ENCODE assay signal across 7 cellular contexts in genomic region chr6:139364302-139364981, GRCh38. TPM values are rescaled to one million over a fixed set of nuclear protein-coding genes. Genes with fewer than 3 reads are reported as not detected.
DNase-seq lines count a peak whose midpoint lies in the region; ATAC-seq, FAIRE-seq and TF ChIP-seq lines count a peak whose summit lies in the region.

No MANE protein-coding gene starts in this region.

- FAIRE-seq in GM12878 (lab: Jason Lieb, UNC) (peak; percentile 81), islet of Langerhans (lab: Jason Lieb, UNC) (peak; percentile 99)

- WGBS in GM12878 (ENCODE audit: insufficient coverage, insufficient replicate concordance, low lambda C conversion rate, missing lambda C conversion rate), result 59% methylated on average over 4 of the region's 4 CpGs
- 44 to 52% methylated on average over 4 of the region's 4 CpGs for WGBS in transverse colon (ENCODE audit: low coverage in 1 of 2), 2 donors

- H3K4me3 ChIP-seq in GM12878 (no peak overlapping the region), transverse colon (no peak overlapping the region)

- H3K27me3 ChIP-seq in GM12878 (replicated peaks in 1 of 2; ENCODE audit: control insufficient read depth in 2 of 2, insufficient read depth in 2 of 2, low read length in 1 of 2), result no peaks in the 10 kb centered on the region
- no peaks in the 10 kb centered on the region for H3K27me3 ChIP-seq in transverse colon

- no peaks in the 10 kb centered on the region for H3K79me2 ChIP-seq in GM12878 (ENCODE audit: control insufficient read depth, insufficient read depth, low read length)

- CTCF ChIA-PET in GM12878 (lab: Yijun Ruan, JAX), result interaction anchor here (0.6 to 4.9 kb wide), 68 partner anchors 8 to 1248 kb away, joined by 3 to 254 read pairs (median 4); partner anchors contain the start of genes CITED2 and TXLNB

- H3K36me3 ChIP-seq in GM12878 (ENCODE audit: control insufficient read depth in 2 of 2, insufficient read depth in 2 of 2, low read length in 1 of 2), result no peaks in the 10 kb centered on the region
- H3K36me3 ChIP-seq in transverse colon, result no peaks in the 10 kb centered on the region

- no TSS peak for BruUV-seq in GM12878 (replicated peaks; lab: Mats Ljungman, UMichigan)

- no peak overlapping the region for H3K4me3 Mint-ChIP-seq in HFFc6

- ATAC-seq in GM12878 (peak; percentile 79), HG02571 (IDR thresholded peaks at IDR 0.05; ENCODE audit: unreplicated experiment) (no peak)

- peak; percentile 94 for TF ChIP-seq CTCF in HFFc6 (IDR thresholded peaks at IDR 0.05)
- peak; percentile 42 to 71 (median 48); a peak in 5 of 6 replicates for TF ChIP-seq CTCF in GM12878 (IDR thresholded peaks at IDR 0.05 in 2 of 3, conservative IDR thresholded peaks at IDR 0.05 in 1 of 3; ENCODE audit: control insufficient read depth in 2 of 3, extremely low read depth in 1 of 3, insufficient read depth in 1 of 3, low read depth in 3 of 3, low read length in 3 of 3)
- TF ChIP-seq CTCF in transverse colon (IDR thresholded peaks at IDR 0.05), result peak; percentile 71 to 88 (median 73)

- in situ Hi-C loops in GM12878 (cut with MboI) (no loop called here), transverse colon (cut with MboI; ENCODE audit: low pct_ligation_motif_present in 1 of 4, low pct_unique_long_range_greater_than_20kb in 1 of 4, low sequenced_read_pairs in 3 of 4) (loop anchor here (10.0 to 25.0 kb wide), 5 partner anchors 127 to 552 kb away; no protein-coding TSS in a partner anchor)

- DNase-seq in ELR (ENCODE audit: low read depth), result peak; percentile 71
- DNase-seq in HFFc6, result peak; percentile 47
- DNase-seq in NCI-H524 treated with DMSO at 0.1 percent for 48 hours (lab: John Stamatoyannopoulos, UW), result peak; percentile 39
- peak; percentile 48 for DNase-seq in GM12878 (ENCODE audit: low read depth, low spot score)
- DNase-seq in transverse colon, result no peak

- no peaks in the 10 kb centered on the region for H3K36me3 Mint-ChIP-seq in HFFc6 (ENCODE audit: low read depth)

- H3K4me2 ChIP-seq in GM12878 (ENCODE audit: control insufficient read depth, insufficient read depth), result no peak overlapping the region

- no peaks in the 10 kb centered on the region for H3K9me3 Mint-ChIP-seq in HFFc6

- no peak overlapping the region for H3K27ac Mint-ChIP-seq in HFFc6

- H3K4me1 ChIP-seq in GM12878 (ENCODE audit: control insufficient read depth, insufficient read depth, low read length) (no peaks in the 10 kb centered on the region), transverse colon (peaks cover 0 to 6% (median under 1%) of the 10 kb centered on the region in 4 donors)

- RAD21 ChIA-PET in GM12878 (lab: Charles Lee; ENCODE audit: unreplicated experiment), result interaction anchor here (0.5 to 3.3 kb wide), 51 partner anchors 9 to 818 kb away, joined by 3 to 245 read pairs (median 4); partner anchors contain the start of genes CCDC28A, CITED2 and TXLNB

- H3K27ac ChIP-seq in GM12878 (ENCODE audit: control insufficient read depth, insufficient read depth), result no peak overlapping the region
- no peak overlapping the region for H3K27ac ChIP-seq in transverse colon

- TF ChIP-seq EP300 in GM12878 (IDR thresholded peaks at IDR 0.05; ENCODE audit: borderline replicate concordance in 1 of 2, control insufficient read depth in 1 of 2, low read depth in 2 of 2, low read length in 2 of 2), result no peak
- TF ChIP-seq EP300 in transverse colon (IDR thresholded peaks at IDR 0.05; ENCODE audit: low read depth), result no peak

- peaks cover 38% of the 10 kb centered on the region for H3K4me1 Mint-ChIP-seq in HFFc6 (ENCODE audit: low read depth)

- intact Hi-C loops in GM12878 (cut with micrococcal nuclease; ENCODE audit: unreplicated experiment) (loop anchor here (1.0 to 10.0 kb wide), 6 partner anchors 73 to 548 kb away; partner anchors contain the start of gene TXLNB), transverse colon (cut with DNase I; ENCODE audit: low total_unique reads) (loop anchor here (5.0 kb wide), 1 partner anchor 147 kb away; no protein-coding TSS in a partner anchor)

- TF ChIP-seq POLR2A in GM12878 (IDR thresholded peaks at IDR 0.05; ENCODE audit: low read depth, low read length) (no peak), transverse colon (IDR thresholded peaks at IDR 0.05) (no peak)

- H3K9me3 ChIP-seq in GM12878 (replicated peaks; ENCODE audit: control insufficient read depth, insufficient read depth, low read length) (no peaks in the 10 kb centered on the region), transverse colon (no peaks in the 10 kb centered on the region)

- no peak overlapping the region for H2AFZ ChIP-seq in GM12878 (ENCODE audit: control insufficient read depth, low read depth, low read length)

- SMC1A ChIA-PET in GM12878 (lab: Charles Lee; ENCODE audit: uncharacterized antibody, unreplicated experiment), result interaction anchor here (0.6 to 3.4 kb wide), 63 partner anchors 10 to 1536 kb away, joined by 3 to 236 read pairs (median 4); partner anchors contain the start of genes CITED2, HECA, REPS1 and TXLNB

- peak; percentile 92 for TF ChIP-seq RAD21 in GM12878 (IDR thresholded peaks at IDR 0.05; ENCODE audit: insufficient read depth, low read depth, low read length)

- H3K27me3 Mint-ChIP-seq in HFFc6 (ENCODE audit: insufficient read depth), result peaks cover 14% of the 10 kb centered on the region

- POLR2A ChIA-PET in GM12878 (lab: Charles Lee), result interaction anchor here (1.0 kb wide), 1 partner anchor 145 kb away, joined by 8 read pairs; no protein-coding TSS in a partner anchor

- H3K9ac ChIP-seq in GM12878 (ENCODE audit: control insufficient read depth, insufficient read depth, low read length), result no peak overlapping the region

- H4K20me1 ChIP-seq in GM12878 (ENCODE audit: control insufficient read depth, insufficient read depth), result no peaks in the 10 kb centered on the region

TF ChIP-seq in GM12878, 131 proteins besides CTCF, POLR2A, EP300 and RAD21:
- 0 out of 2 replicates have a peak, but pooled peaks have one; percentile 23 for TF ChIP-seq YY1 (IDR thresholded peaks at IDR 0.05; ENCODE audit: low read depth, low read length)
- TF ChIP-seq SMC3 (IDR thresholded peaks at IDR 0.05; ENCODE audit: borderline replicate concordance, low read length), result peak; percentile 98
- peak; percentile 50; the same call in 1 of the 2 replicates for TF ChIP-seq FOXM1 (IDR thresholded peaks at IDR 0.05; ENCODE audit: low read depth, low read length)
- TF ChIP-seq, protein P1, sequence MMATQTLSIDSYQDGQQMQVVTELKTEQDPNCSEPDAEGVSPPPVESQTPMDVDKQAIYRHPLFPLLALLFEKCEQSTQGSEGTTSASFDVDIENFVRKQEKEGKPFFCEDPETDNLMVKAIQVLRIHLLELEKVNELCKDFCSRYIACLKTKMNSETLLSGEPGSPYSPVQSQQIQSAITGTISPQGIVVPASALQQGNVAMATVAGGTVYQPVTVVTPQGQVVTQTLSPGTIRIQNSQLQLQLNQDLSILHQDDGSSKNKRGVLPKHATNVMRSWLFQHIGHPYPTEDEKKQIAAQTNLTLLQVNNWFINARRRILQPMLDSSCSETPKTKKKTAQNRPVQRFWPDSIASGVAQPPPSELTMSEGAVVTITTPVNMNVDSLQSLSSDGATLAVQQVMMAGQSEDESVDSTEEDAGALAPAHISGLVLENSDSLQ (IDR thresholded peaks at IDR 0.05), result no peak
- TF ChIP-seq NFYA (IDR thresholded peaks at IDR 0.05; ENCODE audit: borderline replicate concordance, low read depth, low read length), result no peak
- TF ChIP-seq, protein P2, sequence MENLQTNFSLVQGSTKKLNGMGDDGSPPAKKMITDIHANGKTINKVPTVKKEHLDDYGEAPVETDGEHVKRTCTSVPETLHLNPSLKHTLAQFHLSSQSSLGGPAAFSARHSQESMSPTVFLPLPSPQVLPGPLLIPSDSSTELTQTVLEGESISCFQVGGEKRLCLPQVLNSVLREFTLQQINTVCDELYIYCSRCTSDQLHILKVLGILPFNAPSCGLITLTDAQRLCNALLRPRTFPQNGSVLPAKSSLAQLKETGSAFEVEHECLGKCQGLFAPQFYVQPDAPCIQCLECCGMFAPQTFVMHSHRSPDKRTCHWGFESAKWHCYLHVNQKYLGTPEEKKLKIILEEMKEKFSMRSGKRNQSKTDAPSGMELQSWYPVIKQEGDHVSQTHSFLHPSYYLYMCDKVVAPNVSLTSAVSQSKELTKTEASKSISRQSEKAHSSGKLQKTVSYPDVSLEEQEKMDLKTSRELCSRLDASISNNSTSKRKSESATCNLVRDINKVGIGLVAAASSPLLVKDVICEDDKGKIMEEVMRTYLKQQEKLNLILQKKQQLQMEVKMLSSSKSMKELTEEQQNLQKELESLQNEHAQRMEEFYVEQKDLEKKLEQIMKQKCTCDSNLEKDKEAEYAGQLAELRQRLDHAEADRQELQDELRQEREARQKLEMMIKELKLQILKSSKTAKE (IDR thresholded peaks at IDR 0.05; ENCODE audit: low read depth, poor library complexity, severe bottlenecking), result peak; percentile 40

RNA-seq across cellular contexts. Expression of gene CITED2, which starts 10.0 kb away (rescaled TPM):
- 1,000 to 10,000 TPM; 1,147 to 1,717 (median 1,616) TPM for total RNA-seq in HFFc6 (2021; fragmentation: NEBNext Ultra II Directional; extraction: Animal tissue kit (Norgen Biotek cat#: 25700))
- total RNA-seq in GM12878 (2013; cell fraction: nucleolus; rRNA removed), result 14.1 and 15.5 TPM in 2 replicates
- total RNA-seq in GM12878 (2014; rRNA removed) (11.5 and 13.7 TPM in 2 replicates), GM12878 (2014; rRNA removed; fragmentation: Illumina TruSeq; extraction: Trizol) (3.0 and 3.3 TPM in 2 replicates), GM12878 (2021) (18.0 and 20.0 TPM in 2 replicates), transverse colon (100 to 1,000 TPM in 2 of 4 donors, 10 to 100 TPM in 2; 66.6 to 116 (median 102) TPM)
- 2.8 TPM for polyA plus RNA-seq in GM12878 (2011; ENCODE audit: low read depth)
- polyA plus RNA-seq in GM12878 (2011; rRNA removed) (8.1 and 9.8 TPM in 2 replicates), GM12878 (2014; fragmentation: Illumina TruSeq; extraction: Trizol) (8.9 and 9.9 TPM in 2 replicates), GM12878 (2014; fragmentation: Nextera tagmentation; extraction: Ambion mirVana) (under 1 TPM; 0.08 to 0.49 TPM), GM12878 (2014; rRNA removed) (8.5 and 11.2 TPM in 2 replicates), GM12878 (2016; fragmentation: Nextera tagmentation; extraction: Ambion mirVana) (1 to 10 TPM; 3.1 to 6.0 TPM)
- polyA plus RNA-seq in GM12878 (2011; cell fraction: cytosol; rRNA removed), result 4.7 and 7.7 TPM in 2 replicates
- 11.2 and 14.7 TPM in 2 replicates for polyA plus RNA-seq in GM12878 (2011; cell fraction: nucleus; rRNA removed)
- 6.4 and 7.1 TPM in 2 replicates for polyA plus RNA-seq in GM12878 (2012)
- 2.9 and 4.4 TPM in 2 replicates for polyA minus RNA-seq in GM12878 (2011; rRNA and poly(A)+ RNA removed)
- polyA minus RNA-seq in GM12878 (2011; cell fraction: cytosol; rRNA and poly(A)+ RNA removed), result 6.4 and 9.0 TPM in 2 replicates
- polyA minus RNA-seq in GM12878 (2011; cell fraction: nucleus; rRNA and poly(A)+ RNA removed), result 10.4 and 20.6 TPM in 2 replicates

Comparison
In these comparisons a context has a peak if more than half of its experiments do, and no peak if none do; other contexts are left out.
1. RNA of gene CITED2, which starts 10.0 kb away (total RNA-seq): 1,147 to 1,717 TPM in HFFc6; 66.6 to 116 TPM in transverse colon and 3.0 to 20.0 TPM in GM12878; every median in the first group is over 4 times any median in the second.
2. Peak in every context shown above with its lines, with median percentiles within 50 percentile points of each other: CTCF ChIP-seq.